In genomic region chr1:206021796-206022365, GRCh38 we compare ENCODE assay signal across 15 cellular contexts. TPM values are rescaled to one million over a fixed set of nuclear protein-coding genes. Genes with fewer than 3 reads are reported as not detected.
DNase-seq lines count a peak whose midpoint lies in the region; FAIRE-seq and TF ChIP-seq lines count a peak whose summit lies in the region.
"Had no signal": no experiment of that assay in that cellular context is flagged by ENCODE, and none has a peak within 500 bp of the region (broad histone marks: within the 10 kb centered on the region; RNA-seq: fewer than 3 reads in every experiment).

No MANE protein-coding gene starts in this region.

- H3K27me3 ChIP-seq in SK-N-SH (ENCODE audit: insufficient read depth): no peaks in the 10 kb centered on the region; the same call in 1 of the 2 replicates
- no peaks in the 10 kb centered on the region for H3K27me3 ChIP-seq in small intestine (ENCODE audit: control insufficient read depth in 2 of 2, insufficient read depth in 2 of 2, low read length in 2 of 2)
- H3K27me3 ChIP-seq: esophagus squamous epithelium, testis had no signal

- H3K9me3 Mint-ChIP-seq in activated naive CD8-positive, alpha-beta T cell treated with anti-CD3 and anti-CD28 coated beads for 36 hours: no peaks in the 10 kb centered on the region
- H3K9me3 Mint-ChIP-seq: central memory CD8-positive, alpha-beta T cell had no signal

- DNase-seq in HPDE6-E6E7 (ENCODE audit: extremely low spot score) (peak; percentile 54), SK-N-SH (no peak), fibroblast of mammary gland (ENCODE audit: low read depth) (peak; percentile 29), small intestine (no peak), NCI-H510A treated with DMSO at 0.1 percent for 48 hours (lab: John Stamatoyannopoulos, UW) (no peak), NCI-H1694 (lab: John Stamatoyannopoulos, UW) (no peak)
- DNase-seq in activated naive CD8-positive, alpha-beta T cell treated with anti-CD3 and anti-CD28 coated beads for 36 hours: no peak
- no peak for DNase-seq in activated CD8-positive, alpha-beta memory T cell treated with anti-CD3 and anti-CD28 coated beads for 24 hours
- DNase-seq: activated CD8-positive, alpha-beta T cell treated with anti-CD3 and anti-CD28 coated beads, Interleukin-2, amount 10 ng/mL, durations not matched to agents 7 days and 5 days; COR-L47; esophagus squamous epithelium; NCI-H2107; testis had no signal

- FAIRE-seq in small intestine (lab: Jason Lieb, UNC): no peak

- no peaks in the 10 kb centered on the region for H3K27me3 Mint-ChIP-seq in activated naive CD8-positive, alpha-beta T cell treated with anti-CD3 and anti-CD28 coated beads for 36 hours

- peak overlapping the region; percentile 58 for H3K4me2 ChIP-seq in SK-N-SH

- no peak overlapping the region for H3K27ac Mint-ChIP-seq in activated naive CD8-positive, alpha-beta T cell treated with anti-CD3 and anti-CD28 coated beads for 36 hours
- H3K27ac Mint-ChIP-seq: activated CD8-positive, alpha-beta T cell treated with anti-CD3 and anti-CD28 coated beads, Interleukin-2, amount 10 ng/mL, durations not matched to agents 7 days and 5 days had no signal

- no peaks in the 10 kb centered on the region for H3K9me3 ChIP-seq in SK-N-SH
- H3K9me3 ChIP-seq in small intestine (ENCODE audit: control insufficient read depth, low read depth): no peaks in the 10 kb centered on the region
- H3K9me3 ChIP-seq: esophagus squamous epithelium, testis had no signal

- H3K36me3 ChIP-seq in SK-N-SH (replicated peaks in 1 of 2; ENCODE audit: control insufficient read depth in 1 of 2, insufficient read depth in 2 of 2, low read length in 1 of 2) (no peaks in the 10 kb centered on the region), small intestine (ENCODE audit: control insufficient read depth in 2 of 2, insufficient read depth in 2 of 2, low read length in 2 of 2) (no peaks in the 10 kb centered on the region)
- H3K36me3 ChIP-seq: esophagus squamous epithelium had no signal

- POLR2A ChIA-PET in SK-N-SH (lab: Yijun Ruan, JAX): no interaction called here

- H3K27ac ChIP-seq in SK-N-SH (ENCODE audit: low read depth in 2 of 2, low read length in 1 of 2) (no peak overlapping the region), small intestine (ENCODE audit: low read depth in 1 of 2, low read length in 1 of 2) (peak overlapping the region; percentile 8 to 79)
- H3K27ac ChIP-seq: esophagus squamous epithelium, testis had no signal

- H3K9me2 ChIP-seq in SK-N-SH: no peaks in the 10 kb centered on the region

- H3K4me1 ChIP-seq in SK-N-SH (ENCODE audit: control insufficient read depth in 1 of 2, insufficient read depth in 2 of 2, low read depth in 1 of 2, low read length in 1 of 2) (peaks cover 3 to 11% of the 10 kb centered on the region in 2 experiments; a peak in 2 of 4 replicates), small intestine (ENCODE audit: control insufficient read depth in 2 of 2, insufficient read depth in 1 of 2, low read depth in 1 of 2, low read length in 1 of 2) (peaks cover 0 to 5% of the 10 kb centered on the region in 2 donors)
- H3K4me1 ChIP-seq: testis had no signal

- TF ChIP-seq EP300 in SK-N-SH (IDR thresholded peaks at IDR 0.05; ENCODE audit: borderline replicate concordance in 1 of 2, low read depth in 1 of 2, low read length in 1 of 2): no peak

- H3K4me3 Mint-ChIP-seq in activated naive CD8-positive, alpha-beta T cell treated with anti-CD3 and anti-CD28 coated beads for 36 hours: no peak overlapping the region
- H3K4me3 Mint-ChIP-seq: activated CD8-positive, alpha-beta T cell treated with anti-CD3 and anti-CD28 coated beads, Interleukin-2, amount 10 ng/mL, durations not matched to agents 7 days and 5 days; central memory CD8-positive, alpha-beta T cell had no signal

- no peaks in the 10 kb centered on the region for H4K20me1 ChIP-seq in SK-N-SH (ENCODE audit: insufficient read depth)

- TF ChIP-seq RAD21 in SK-N-SH (IDR thresholded peaks at IDR 0.05; ENCODE audit: low read length): no peak

- H3K36me3 Mint-ChIP-seq in activated naive CD8-positive, alpha-beta T cell treated with anti-CD3 and anti-CD28 coated beads for 36 hours: no peaks in the 10 kb centered on the region

- H2AFZ ChIP-seq in SK-N-SH (ENCODE audit: low read depth): no peak overlapping the region; the same call in 1 of the 2 replicates

- TF ChIP-seq CTCF in SK-N-SH (IDR thresholded peaks at IDR 0.05) (no peak), fibroblast of mammary gland (conservative IDR thresholded peaks at IDR 0.05; ENCODE audit: control insufficient read depth, insufficient read depth, low read depth, low read length) (no peak)

- no peaks in the 10 kb centered on the region for H3K79me2 ChIP-seq in SK-N-SH (ENCODE audit: insufficient read depth)

- CTCF ChIA-PET in SK-N-SH (lab: Yijun Ruan, JAX): interaction anchor here (0.6 to 2.8 kb wide), 4 partner anchors 8 to 659 kb away, joined by 3 to 15 read pairs (median 7); no protein-coding TSS in a partner anchor

- H3K9ac ChIP-seq in SK-N-SH: no peak overlapping the region

- H3F3A ChIP-seq in SK-N-SH (replicated peaks; ENCODE audit: insufficient read depth): no peaks in the 10 kb centered on the region

- H3K4me3 ChIP-seq in SK-N-SH (ENCODE audit: low read depth in 2 of 2, low read length in 1 of 2): no peak overlapping the region
- H3K4me3 ChIP-seq in fibroblast of mammary gland (ENCODE audit: control insufficient read depth, low read depth, low read length): no peak overlapping the region
- H3K4me3 ChIP-seq in small intestine (ENCODE audit: low read depth in 1 of 2, low read length in 2 of 2): peak overlapping the region in 1 of 2 donors; percentile 78
- H3K4me3 ChIP-seq: esophagus squamous epithelium, testis had no signal

- WGBS in SK-N-SH (ENCODE audit: low lambda C conversion rate): 61% methylated on average over 3 of the region's 3 CpGs
- WGBS in small intestine, 3 donors: 70 to 82% (median 70%) methylated on average over 3 of the region's 3 CpGs

- H3K4me1 Mint-ChIP-seq in activated naive CD8-positive, alpha-beta T cell treated with anti-CD3 and anti-CD28 coated beads for 36 hours: peaks cover 1% of the 10 kb centered on the region
- H3K4me1 Mint-ChIP-seq: central memory CD8-positive, alpha-beta T cell had no signal

TF ChIP-seq in SK-N-SH, 30 proteins besides CTCF, POLR2A, EP300 and RAD21:
- TF ChIP-seq ELF1 (IDR thresholded peaks at IDR 0.05) (no peak), TCF12 (IDR thresholded peaks at IDR 0.05) (no peak), TEAD4 (IDR thresholded peaks at IDR 0.05; ENCODE audit: borderline replicate concordance, insufficient read depth) (no peak), EZH2phosphoT487 (IDR thresholded peaks at IDR 0.05; ENCODE audit: borderline replicate concordance, low read depth) (no peak), JUND (IDR thresholded peaks at IDR 0.05) (no peak)
- TF ChIP-seq, protein P1, sequence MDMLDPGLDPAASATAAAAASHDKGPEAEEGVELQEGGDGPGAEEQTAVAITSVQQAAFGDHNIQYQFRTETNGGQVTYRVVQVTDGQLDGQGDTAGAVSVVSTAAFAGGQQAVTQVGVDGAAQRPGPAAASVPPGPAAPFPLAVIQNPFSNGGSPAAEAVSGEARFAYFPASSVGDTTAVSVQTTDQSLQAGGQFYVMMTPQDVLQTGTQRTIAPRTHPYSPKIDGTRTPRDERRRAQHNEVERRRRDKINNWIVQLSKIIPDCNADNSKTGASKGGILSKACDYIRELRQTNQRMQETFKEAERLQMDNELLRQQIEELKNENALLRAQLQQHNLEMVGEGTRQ (IDR thresholded peaks at IDR 0.05; ENCODE audit: borderline replicate concordance, low read depth, low read length): no peak

RNA-seq across cellular contexts. Expression of gene CTSE, which starts 1.8 kb away (rescaled TPM):
- polyA plus RNA-seq in SK-N-SH (2012; rRNA removed): not detected in 2 replicates
- 0.01 TPM in 1 of 2 replicates, not detected in the other for polyA plus RNA-seq in SK-N-SH (2012; cell fraction: cytosol; rRNA removed)
- not detected in 2 replicates for polyA plus RNA-seq in SK-N-SH (2012; cell fraction: nucleus; rRNA removed)
- polyA plus RNA-seq in small intestine: 100 to 1,000 TPM in 2 of 3 donors, 10 to 100 TPM in 1; 15.6 to 216 (median 209) TPM
- total RNA-seq in activated naive CD8-positive, alpha-beta T cell treated with anti-CD3 and anti-CD28 coated beads for 36 hours: not detected
- total RNA-seq: activated CD8-positive, alpha-beta T cell treated with anti-CD3 and anti-CD28 coated beads, Interleukin-2, amount 10 ng/mL, durations not matched to agents 7 days and 5 days; myocyte had no signal

RNA-seq across cellular contexts. Expression of gene RAB7B, which starts 18.7 kb away (rescaled TPM):
- polyA plus RNA-seq in SK-N-SH (2012; rRNA removed): 0.15 and 0.24 TPM in 2 replicates
- 0.14 and 0.19 TPM in 2 replicates for polyA plus RNA-seq in SK-N-SH (2012; cell fraction: cytosol; rRNA removed)
- 0.24 and 0.29 TPM in 2 replicates for polyA plus RNA-seq in SK-N-SH (2012; cell fraction: nucleus; rRNA removed)
- 1 to 10 TPM in 1 of 3 donors, under 1 TPM in 2; 0.45 to 1.1 (median 0.70) TPM for polyA plus RNA-seq in small intestine
- not detected for total RNA-seq in activated naive CD8-positive, alpha-beta T cell treated with anti-CD3 and anti-CD28 coated beads for 36 hours
- total RNA-seq: activated CD8-positive, alpha-beta T cell treated with anti-CD3 and anti-CD28 coated beads, Interleukin-2, amount 10 ng/mL, durations not matched to agents 7 days and 5 days had no signal

RNA-seq across cellular contexts. Expression of gene RHEX, which starts 31.1 kb away (rescaled TPM):
- polyA plus RNA-seq in SK-N-SH (2012; rRNA removed) (not detected in 2 replicates), small intestine (1 to 10 TPM in 2 of 3 donors, not detected in 1; 3.8 to 4.6 TPM)
- polyA plus RNA-seq in SK-N-SH (2012; cell fraction: cytosol; rRNA removed): not detected in 2 replicates
- polyA plus RNA-seq in SK-N-SH (2012; cell fraction: nucleus; rRNA removed): not detected in 2 replicates
- not detected for total RNA-seq in activated naive CD8-positive, alpha-beta T cell treated with anti-CD3 and anti-CD28 coated beads for 36 hours
- total RNA-seq: activated CD8-positive, alpha-beta T cell treated with anti-CD3 and anti-CD28 coated beads, Interleukin-2, amount 10 ng/mL, durations not matched to agents 7 days and 5 days; myocyte had no signal

Comparison
In these comparisons a context has a peak if more than half of its experiments do, and no peak if none do; other contexts are left out.
1. DNase-seq: peak in HPDE6-E6E7 (single experiment) and fibroblast of mammary gland (single experiment); none in SK-N-SH (single experiment), small intestine (single experiment), NCI-H510A treated with DMSO at 0.1 percent for 48 hours (single experiment), activated naive CD8-positive, alpha-beta T cell treated with anti-CD3 and anti-CD28 coated beads for 36 hours (single experiment), activated CD8-positive, alpha-beta memory T cell treated with anti-CD3 and anti-CD28 coated beads for 24 hours (single experiment) and NCI-H1694 (single experiment).
2. H3K27ac ChIP-seq: peak in small intestine (2 of 2); none in SK-N-SH (0 of 2).
3. RNA of gene CTSE, which starts 1.8 kb away (polyA plus RNA-seq): 15.6 to 216 TPM in small intestine; 0.01 TPM in SK-N-SH; every median in the first group is over 10 times any median in the second.